In the genomic region with DNA sequence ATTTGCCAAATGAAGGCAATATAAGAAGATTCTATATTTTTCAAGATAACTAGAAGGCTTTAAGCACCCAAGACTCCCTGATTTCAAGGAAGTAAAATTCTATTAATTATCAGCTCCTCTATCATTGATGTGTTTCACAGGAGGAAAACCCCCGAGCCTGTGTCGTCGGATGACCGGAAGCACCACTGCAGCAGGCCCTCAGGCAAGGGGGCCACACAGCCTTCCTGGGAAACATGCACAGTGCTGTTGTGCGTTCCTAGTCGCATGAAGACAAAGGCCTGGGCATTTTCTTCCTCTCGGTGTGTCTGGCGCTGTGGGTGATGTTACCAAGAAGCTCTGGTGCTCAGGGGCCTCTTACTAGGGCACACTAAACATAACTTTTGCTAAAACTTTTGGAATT, we compare ENCODE assay signal across 29 cellular contexts.
"Had no signal": no experiment of that assay in that cellular context is flagged by ENCODE, and none has a peak within 500 bp of the region (broad histone marks: within the 10 kb centered on the region; RNA-seq: fewer than 3 reads in every experiment).

No MANE protein-coding gene starts in this region.

- H3K36me3 Mint-ChIP-seq: activated naive CD4-positive, alpha-beta T cell treated with anti-CD3 and anti-CD28 coated beads, Interleukin-2, amount 50 U/mL, for 72 hours had no signal

- H3K4me3 ChIP-seq: breast epithelium had no signal

- H3K36me3 ChIP-seq: breast epithelium, WERI-Rb-1 had no signal

- ATAC-seq: activated CD8-positive, alpha-beta T cell treated with anti-CD3 and anti-CD28 coated beads, Interleukin-2, amount 10 ng/mL, durations not matched to agents 7 days and 5 days; activated naive CD4-positive, alpha-beta T cell treated with anti-CD3 and anti-CD28 coated beads, Interleukin-2, amount 50 U/mL, for 72 hours; PC-3; Right ventricle myocardium inferior had no signal

- H3K9me3 Mint-ChIP-seq: activated CD4-positive, alpha-beta T cell treated with anti-CD3 and anti-CD28 coated beads, Interleukin-2, amount 10 ng/mL, durations not matched to agents 7 days and 5 days; activated naive CD4-positive, alpha-beta T cell treated with anti-CD3 and anti-CD28 coated beads for 36 hours; activated naive CD4-positive, alpha-beta T cell treated with anti-CD3 and anti-CD28 coated beads, Interleukin-2, amount 50 U/mL, for 72 hours; activated T-cell treated with anti-CD3 and anti-CD28 coated beads, Interleukin-2, amount 50 U/mL, for 24 hours had no signal

- H3K4me1 Mint-ChIP-seq: activated CD4-positive, alpha-beta T cell treated with anti-CD3 and anti-CD28 coated beads, Interleukin-2, amount 10 ng/mL, durations not matched to agents 7 days and 5 days had no signal

- H3K4me1 ChIP-seq: breast epithelium had no signal

- H3K27ac Mint-ChIP-seq: activated CD4-positive, alpha-beta T cell treated with anti-CD3 and anti-CD28 coated beads, Interleukin-2, amount 10 ng/mL, durations not matched to agents 7 days and 5 days; activated CD8-positive, alpha-beta T cell treated with anti-CD3 and anti-CD28 coated beads, Interleukin-2, amount 10 ng/mL, durations not matched to agents 7 days and 5 days; activated naive CD4-positive, alpha-beta T cell treated with anti-CD3 and anti-CD28 coated beads for 36 hours; activated naive CD4-positive, alpha-beta T cell treated with anti-CD3 and anti-CD28 coated beads, Interleukin-2, amount 50 U/mL, for 72 hours; activated T-cell treated with anti-CD3 and anti-CD28 coated beads, Interleukin-2, amount 50 U/mL, for 24 hours had no signal

- H3K9me3 ChIP-seq: breast epithelium had no signal

- H3K4me3 Mint-ChIP-seq: activated CD4-positive, alpha-beta T cell treated with anti-CD3 and anti-CD28 coated beads, Interleukin-2, amount 10 ng/mL, durations not matched to agents 7 days and 5 days; activated CD8-positive, alpha-beta T cell treated with anti-CD3 and anti-CD28 coated beads, Interleukin-2, amount 10 ng/mL, durations not matched to agents 7 days and 5 days; activated naive CD4-positive, alpha-beta T cell treated with anti-CD3 and anti-CD28 coated beads for 36 hours; activated T-cell treated with anti-CD3 and anti-CD28 coated beads, Interleukin-2, amount 50 U/mL, for 24 hours had no signal

- H3K27ac ChIP-seq: breast epithelium, KMS-11, RWPE1, WERI-Rb-1 had no signal

- DNase-seq: activated CD4-positive, alpha-beta T cell treated with anti-CD3 and anti-CD28 coated beads, Interleukin-2, amount 10 ng/mL, durations not matched to agents 7 days and 5 days; activated CD4-positive, alpha-beta T cell treated with anti-CD3 and anti-CD28 coated beads, Interleukin-2, amount 50 U/mL, for 48 hours; activated CD8-positive, alpha-beta T cell treated with anti-CD3 and anti-CD28 coated beads, Interleukin-2, amount 10 ng/mL, durations not matched to agents 7 days and 5 days; activated gamma-delta T cell treated with Interleukin-2 at 50 U/mL for 16 hours; activated naive CD4-positive, alpha-beta T cell treated with anti-CD3 and anti-CD28 coated beads for 36 hours; activated T-cell treated with anti-CD3 and anti-CD28 coated beads, Interleukin-2, amount 50 U/mL, for 24 hours; aorta; MM.1S; MV-4-11; NCI-H1092; NCI-H1436 treated with DMSO at 0.1 percent for 48 hours; NCI-H1694 treated with DMSO at 0.1 percent for 48 hours; NCI-H2029; NCI-H510A; NCI-H526; NCI-H748 treated with DMSO at 0.1 percent for 48 hours; NK-92 treated with Interleukin-12 subunit alpha and Interleukin-12 subunit beta, amount 100 ng/mL, for 24 hours; PC-3; SIG-M5; SW 1271; T-helper 1 cell; T-helper 2 cell; T-helper 9 cell; WERI-Rb-1 had no signal

- H3K27me3 Mint-ChIP-seq: activated CD4-positive, alpha-beta T cell treated with anti-CD3 and anti-CD28 coated beads, Interleukin-2, amount 10 ng/mL, durations not matched to agents 7 days and 5 days; activated T-cell treated with anti-CD3 and anti-CD28 coated beads, Interleukin-2, amount 50 U/mL, for 24 hours had no signal

- H3K27me3 ChIP-seq: breast epithelium had no signal
